Comparison of ENCODE assay signal across 15 cellular contexts in genomic region chr3:46982581-46982980, GRCh38. TPM values are rescaled to one million over a fixed set of nuclear protein-coding genes. Genes with fewer than 3 reads are reported as not detected.
A peak's percentile ranks its signal among the peaks of the same experiment; 100 is the strongest.
DNase-seq lines count a peak whose midpoint lies in the region; ATAC-seq, FAIRE-seq and TF ChIP-seq lines count a peak whose summit lies in the region.
"Had no signal": no experiment of that assay in that cellular context is flagged by ENCODE, and none has a peak within 500 bp of the region (broad histone marks: within the 10 kb centered on the region; RNA-seq: fewer than 3 reads in every experiment).

No MANE protein-coding gene starts in this region.

- no peak overlapping the region for H3K4me3 Mint-ChIP-seq in activated T-cell treated with anti-CD3 and anti-CD28 coated beads, Interleukin-2, amount 50 U/mL, for 72 hours
- no peak overlapping the region for H3K4me3 Mint-ChIP-seq in activated CD4-positive, alpha-beta memory T cell treated with anti-CD3 and anti-CD28 coated beads for 36 hours
- no peak overlapping the region for H3K4me3 Mint-ChIP-seq in stimulated activated naive B cell treated with anti-CD40 and anti-IgM and Interleukin-4, amounts not matched to agents 10 μg/mL and 1 μg/mL and 100 μg/mL, for 72 hours

- H3K36me3 ChIP-seq in keratinocyte (ENCODE audit: control insufficient read depth in 2 of 2, extremely low read depth in 1 of 2, insufficient read depth in 2 of 2, low read length in 2 of 2): peaks cover 0 to 2% of the 10 kb centered on the region in 2 experiments

- peaks cover 0 to 1% of the 10 kb centered on the region in 2 donors for H3K36me3 Mint-ChIP-seq in activated T-cell treated with anti-CD3 and anti-CD28 coated beads, Interleukin-2, amount 50 U/mL, for 72 hours (ENCODE audit: insufficient read depth in 2 of 2)
- no peaks in the 10 kb centered on the region for H3K36me3 Mint-ChIP-seq in activated CD4-positive, alpha-beta memory T cell treated with anti-CD3 and anti-CD28 coated beads for 36 hours
- H3K36me3 Mint-ChIP-seq in stimulated activated naive B cell treated with anti-CD40 and anti-IgM and Interleukin-4, amounts not matched to agents 10 μg/mL and 1 μg/mL and 100 μg/mL, for 72 hours: peaks cover 14 to 24% of the 10 kb centered on the region in 2 donors

- no peaks in the 10 kb centered on the region for H4K20me1 ChIP-seq in keratinocyte (ENCODE audit: control insufficient read depth, extremely low read depth, insufficient read depth, low read length)

- no peak for ATAC-seq in activated T-cell treated with anti-CD3 and anti-CD28 coated beads, Interleukin-2, amount 50 U/mL, for 72 hours (replicated peaks in 1 of 2)
- no peak for ATAC-seq in stimulated activated naive B cell treated with anti-CD40 and anti-IgM and Interleukin-4, amounts not matched to agents 10 μg/mL and 1 μg/mL and 100 μg/mL, for 72 hours (replicated peaks)
- no peak for ATAC-seq in GM18870 (IDR thresholded peaks at IDR 0.05; ENCODE audit: unreplicated experiment)

- no peaks in the 10 kb centered on the region for H3K9me3 ChIP-seq in keratinocyte (ENCODE audit: control insufficient read depth, low read depth, low read length)

- TF ChIP-seq CTCF in keratinocyte (optimal IDR thresholded peaks at IDR 0.05 in 1 of 3, IDR thresholded peaks at IDR 0.05 in 1 of 3, conservative IDR thresholded peaks at IDR 0.05 in 1 of 3; ENCODE audit: extremely low read depth in 1 of 3, insufficient read depth in 2 of 3, low read length in 3 of 3): no peak

- CTCF ChIA-PET in activated CD4-positive, alpha-beta memory T cell treated with anti-CD3 and anti-CD28 coated beads for 36 hours (lab: Charles Lee): interaction anchor here (1.9 kb wide), 1 partner anchor 15 kb away, joined by 9 read pairs; no protein-coding TSS in a partner anchor

- peak overlapping the region; percentile 13 for H3K27ac ChIP-seq in keratinocyte (ENCODE audit: control insufficient read depth, insufficient read depth, low read length)

- H3K4me1 ChIP-seq in keratinocyte (ENCODE audit: control insufficient read depth, extremely low read depth, insufficient read depth, low read length): peaks cover 61% of the 10 kb centered on the region

- no peaks in the 10 kb centered on the region for H3K9me1 ChIP-seq in keratinocyte (ENCODE audit: control insufficient read depth, extremely low read depth, insufficient read depth, low read length)

- no peak overlapping the region for H2AFZ ChIP-seq in keratinocyte (ENCODE audit: control insufficient read depth, low read length)

- no peak for DNase-seq in activated T-cell treated with anti-CD3 and anti-CD28 coated beads, Interleukin-2, amount 50 U/mL, for 72 hours
- no peak for DNase-seq in activated T-cell treated with anti-CD3 and anti-CD28 coated beads for 4 hours
- DNase-seq in activated CD4-positive, alpha-beta memory T cell treated with anti-CD3 and anti-CD28 coated beads for 36 hours: no peak
- DNase-seq in keratinocyte (ENCODE audit: low read depth, low spot score): no peak
- DNase-seq in stimulated activated naive B cell treated with anti-CD40 and anti-IgM and Interleukin-4, amounts not matched to agents 10 μg/mL and 1 μg/mL and 100 μg/mL, for 72 hours: no peak
- no peak for DNase-seq in AG20443 (ENCODE audit: low spot score)
- no peak for DNase-seq in NCI-H345 treated with DMSO at 0.1 percent for 48 hours (lab: John Stamatoyannopoulos, UW; ENCODE audit: unreplicated experiment)
- DNase-seq: activated CD4-positive, CD25-positive, alpha-beta regulatory T cell; activated naive CD4-positive, alpha-beta T cell treated with Interleukin-2 at 50 U/mL for 16 hours; cortex of kidney; EL; SHP77 treated with DMSO at 0.1 percent for 48 hours; stimulated activated CD4-positive, alpha-beta T cell treated with anti-CD3 and anti-CD28 coated beads, Interleukin-4, amount 100 ng/mL, for 4 hours; substantia nigra had no signal

- POLR2A ChIA-PET in activated CD4-positive, alpha-beta memory T cell treated with anti-CD3 and anti-CD28 coated beads for 36 hours (lab: Charles Lee): no interaction called here

- H3K27ac Mint-ChIP-seq in activated T-cell treated with anti-CD3 and anti-CD28 coated beads, Interleukin-2, amount 50 U/mL, for 72 hours: peak overlapping the region; percentile 17
- H3K27ac Mint-ChIP-seq in activated CD4-positive, alpha-beta memory T cell treated with anti-CD3 and anti-CD28 coated beads for 36 hours: peak overlapping the region; percentile 54
- peak overlapping the region; percentile 20 for H3K27ac Mint-ChIP-seq in stimulated activated naive B cell treated with anti-CD40 and anti-IgM and Interleukin-4, amounts not matched to agents 10 μg/mL and 1 μg/mL and 100 μg/mL, for 72 hours

- dilution Hi-C loops in keratinocyte (cut with MboI; ENCODE audit: extremely low pct_ligation_motif_present, low sequenced_read_pairs): no loop called here

- peak overlapping the region; percentile 54 for H3K4me2 ChIP-seq in keratinocyte (ENCODE audit: control insufficient read depth, extremely low read depth, insufficient read depth, low read depth, low read length)

- no peak overlapping the region for H3K4me3 ChIP-seq in keratinocyte (ENCODE audit: control insufficient read depth in 2 of 3, extremely low read depth in 1 of 3, insufficient read depth in 2 of 3, low read depth in 1 of 3, low read length in 3 of 3)

- H3K9me3 Mint-ChIP-seq in activated T-cell treated with anti-CD3 and anti-CD28 coated beads, Interleukin-2, amount 50 U/mL, for 72 hours: no peaks in the 10 kb centered on the region
- H3K9me3 Mint-ChIP-seq in activated CD4-positive, alpha-beta memory T cell treated with anti-CD3 and anti-CD28 coated beads for 36 hours: no peaks in the 10 kb centered on the region
- no peaks in the 10 kb centered on the region for H3K9me3 Mint-ChIP-seq in stimulated activated naive B cell treated with anti-CD40 and anti-IgM and Interleukin-4, amounts not matched to agents 10 μg/mL and 1 μg/mL and 100 μg/mL, for 72 hours

- peak overlapping the region; percentile 37 for H3K9ac ChIP-seq in keratinocyte (ENCODE audit: control insufficient read depth, extremely low read depth, insufficient read depth, low read length)

- no peaks in the 10 kb centered on the region for H3K27me3 Mint-ChIP-seq in activated T-cell treated with anti-CD3 and anti-CD28 coated beads, Interleukin-2, amount 50 U/mL, for 72 hours (ENCODE audit: low read depth)
- no peaks in the 10 kb centered on the region for H3K27me3 Mint-ChIP-seq in activated CD4-positive, alpha-beta memory T cell treated with anti-CD3 and anti-CD28 coated beads for 36 hours
- no peaks in the 10 kb centered on the region for H3K27me3 Mint-ChIP-seq in stimulated activated naive B cell treated with anti-CD40 and anti-IgM and Interleukin-4, amounts not matched to agents 10 μg/mL and 1 μg/mL and 100 μg/mL, for 72 hours

- H3K27me3 ChIP-seq in keratinocyte (ENCODE audit: control insufficient read depth, extremely low read depth, insufficient read depth, low read length): no peaks in the 10 kb centered on the region

- no peak for FAIRE-seq in keratinocyte (lab: Jason Lieb, UNC)

- H3K79me2 ChIP-seq in keratinocyte (ENCODE audit: control insufficient read depth, insufficient read depth, low read length): peaks cover 22% of the 10 kb centered on the region

- intact Hi-C loops in activated CD4-positive, alpha-beta memory T cell treated with anti-CD3 and anti-CD28 coated beads for 36 hours (cut with micrococcal nuclease): no loop called here

- peaks cover 67% of the 10 kb centered on the region for H3K4me1 Mint-ChIP-seq in activated T-cell treated with anti-CD3 and anti-CD28 coated beads, Interleukin-2, amount 50 U/mL, for 72 hours (ENCODE audit: low read depth)
- peaks cover 70% of the 10 kb centered on the region for H3K4me1 Mint-ChIP-seq in activated CD4-positive, alpha-beta memory T cell treated with anti-CD3 and anti-CD28 coated beads for 36 hours (ENCODE audit: low read depth)
- H3K4me1 Mint-ChIP-seq in stimulated activated naive B cell treated with anti-CD40 and anti-IgM and Interleukin-4, amounts not matched to agents 10 μg/mL and 1 μg/mL and 100 μg/mL, for 72 hours: peaks cover 49 to 77% of the 10 kb centered on the region in 2 donors

RNA-seq across cellular contexts. Expression of gene NBEAL2, which starts 3.1 kb away (rescaled TPM):
- total RNA-seq in activated T-cell treated with anti-CD3 and anti-CD28 coated beads, Interleukin-2, amount 50 U/mL, for 72 hours: 10 to 100 TPM; 84.0 to 87.4 TPM
- 100 to 1,000 TPM; 114 to 117 TPM for total RNA-seq in activated CD4-positive, alpha-beta memory T cell treated with anti-CD3 and anti-CD28 coated beads for 36 hours
- 22.8 to 48.7 TPM (median 28.7 TPM) in 3 replicates for polyA plus RNA-seq in keratinocyte
- 192 TPM for polyA plus RNA-seq in keratinocyte (2011; ENCODE audit: low read depth)
- 7.7 and 12.7 TPM in 2 replicates for polyA plus RNA-seq in keratinocyte (2011; cell fraction: cytosol; rRNA removed)
- polyA plus RNA-seq in keratinocyte (2011; cell fraction: nucleus; rRNA removed): 208 and 280 TPM in 2 replicates
- 36.1 and 107 TPM in 2 replicates for polyA plus RNA-seq in keratinocyte (2012; ENCODE audit: low replicate concordance)
- 53.4 to 109 TPM (median 55.2 TPM) in 3 replicates for polyA minus RNA-seq in keratinocyte
- polyA minus RNA-seq in keratinocyte (2011; cell fraction: cytosol; rRNA and poly(A)+ RNA removed): 23.4 TPM
- 96.3 and 96.6 TPM in 2 replicates for polyA minus RNA-seq in keratinocyte (2011; cell fraction: nucleus; rRNA and poly(A)+ RNA removed)

RNA-seq across cellular contexts. Expression of gene CCDC12, which starts 6.0 kb away (rescaled TPM):
- 10 to 100 TPM; 54.7 to 56.2 TPM for total RNA-seq in activated T-cell treated with anti-CD3 and anti-CD28 coated beads, Interleukin-2, amount 50 U/mL, for 72 hours
- 10 to 100 TPM; 44.3 to 49.9 TPM for total RNA-seq in activated CD4-positive, alpha-beta memory T cell treated with anti-CD3 and anti-CD28 coated beads for 36 hours
- polyA plus RNA-seq in keratinocyte: 24.0 to 41.9 TPM (median 27.5 TPM) in 3 replicates
- 31.5 TPM for polyA plus RNA-seq in keratinocyte (2011; ENCODE audit: low read depth)
- 16.8 and 27.1 TPM in 2 replicates for polyA plus RNA-seq in keratinocyte (2011; cell fraction: cytosol; rRNA removed)
- 41.0 and 42.0 TPM in 2 replicates for polyA plus RNA-seq in keratinocyte (2011; cell fraction: nucleus; rRNA removed)
- polyA plus RNA-seq in keratinocyte (2012; ENCODE audit: low replicate concordance): 34.8 and 39.2 TPM in 2 replicates
- 17.9 to 28.4 TPM (median 25.3 TPM) in 3 replicates for polyA minus RNA-seq in keratinocyte
- polyA minus RNA-seq in keratinocyte (2011; cell fraction: cytosol; rRNA and poly(A)+ RNA removed): 20.3 TPM
- polyA minus RNA-seq in keratinocyte (2011; cell fraction: nucleus; rRNA and poly(A)+ RNA removed): 17.5 and 18.6 TPM in 2 replicates
